In the genomic region with DNA sequence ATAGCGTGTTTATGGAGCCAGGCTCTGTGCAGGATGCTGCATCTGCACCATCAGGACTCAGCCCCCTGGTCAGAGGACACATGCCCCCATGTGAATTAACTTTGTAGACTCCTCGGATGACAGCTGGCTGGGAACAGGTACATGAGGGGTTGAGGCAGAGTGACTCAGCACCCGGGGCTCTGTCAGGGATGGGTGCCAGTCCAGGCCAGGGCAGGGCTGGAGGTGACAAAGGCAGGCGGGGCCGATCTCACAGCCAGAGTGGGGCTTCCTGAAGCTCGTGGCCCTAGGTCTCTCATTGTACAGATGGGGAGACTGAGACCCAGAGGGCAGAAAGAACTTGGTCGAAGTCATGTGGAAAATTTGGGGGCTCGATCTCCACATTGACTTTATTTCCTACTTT, we compare ENCODE assay signal across 1 cellular context.
TF ChIP-seq lines count a peak whose summit lies in the region.

No MANE protein-coding gene starts in this region.

TF ChIP-seq in HCT116, 20 proteins besides CTCF, POLR2A, EP300 and RAD21 (continued from another document):
- TF ChIP-seq EZH2phosphoT487 (IDR thresholded peaks at IDR 0.05; ENCODE audit: borderline replicate concordance) (no peak), SRF (IDR thresholded peaks at IDR 0.05; ENCODE audit: low read depth) (no peak), REST (IDR thresholded peaks at IDR 0.05; ENCODE audit: low read depth) (no peak), SIN3A (IDR thresholded peaks at IDR 0.05; ENCODE audit: low read depth) (no peak), ATF3 (IDR thresholded peaks at IDR 0.05) (no peak), YY1 (IDR thresholded peaks at IDR 0.05; ENCODE audit: extremely low read depth, insufficient replicate concordance, low read depth, low read length) (no peak), CBX3 (IDR thresholded peaks at IDR 0.05; ENCODE audit: low read depth) (no peak), JUND (IDR thresholded peaks at IDR 0.05) (no peak), CEBPB (IDR thresholded peaks at IDR 0.05; ENCODE audit: low read depth) (no peak), ZFX (IDR thresholded peaks at IDR 0.05) (no peak)
